1 cellular context compared by ENCODE assay signal in genomic region chr16:12141556-12141955, GRCh38.
TF ChIP-seq lines count a peak whose summit lies in the region.

No MANE protein-coding gene starts in this region.

TF ChIP-seq in IMR-90, 13 proteins besides CTCF, POLR2A, EP300 and RAD21 (continued from another document):
- no peak for TF ChIP-seq MXI1 (IDR thresholded peaks at IDR 0.05; ENCODE audit: borderline replicate concordance, low read depth, low read length)
